Comparison of ENCODE assay signal across 11 cellular contexts in the genomic region with DNA sequence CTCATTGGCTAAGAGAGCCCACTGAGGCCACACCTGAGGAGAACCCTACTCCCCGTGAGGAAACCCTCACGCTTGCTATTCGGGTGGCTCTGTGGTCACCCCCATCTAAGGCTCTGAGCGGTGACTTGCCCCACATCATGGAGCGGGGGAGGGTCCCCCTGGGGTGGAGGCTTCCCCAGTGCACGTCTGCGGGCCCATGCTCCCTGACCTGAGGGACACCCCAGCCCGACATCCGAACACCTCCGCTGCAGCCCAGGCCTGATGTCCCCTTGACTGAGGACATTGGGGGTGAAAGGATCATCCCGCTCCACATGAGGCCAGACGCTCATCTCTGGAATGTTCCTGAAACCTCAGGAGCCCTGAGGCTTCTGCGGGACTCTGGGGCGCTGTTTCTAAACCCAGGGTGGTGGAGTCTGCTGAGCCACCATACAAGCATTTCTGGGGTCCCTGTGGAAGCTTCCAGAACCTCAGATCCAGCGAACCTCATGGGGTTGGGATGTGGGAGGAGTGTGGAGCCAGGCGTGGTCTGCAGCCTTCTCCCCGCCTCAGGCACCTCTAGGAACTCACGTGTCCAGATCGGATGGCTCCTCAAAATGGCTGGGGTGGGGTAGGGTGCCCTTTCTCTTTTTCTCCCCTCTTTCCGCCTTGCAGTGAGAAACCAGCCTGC. TPM values are rescaled to one million over a fixed set of nuclear protein-coding genes. Genes with fewer than 3 reads are reported as not detected.
DNase-seq lines count a peak whose midpoint lies in the region; ATAC-seq and TF ChIP-seq lines count a peak whose summit lies in the region.
"Had no signal": no experiment of that assay in that cellular context is flagged by ENCODE, and none has a peak within 500 bp of the region (broad histone marks: within the 10 kb centered on the region; RNA-seq: fewer than 3 reads in every experiment).

No MANE protein-coding gene starts in this region.

- H3K4me3 ChIP-seq in cardiac fibroblast (replicated peaks in 1 of 2; ENCODE audit: low read depth in 2 of 2, low read length in 2 of 2) (peak overlapping the region; percentile 44 to 57), muscle layer of duodenum (ENCODE audit: low read depth in 1 of 2, low read length in 2 of 2) (peak overlapping the region in 1 of 2 donors; percentile 33), tibial nerve (peak overlapping the region in 3 of 4 donors; percentile 27 to 51 (median 28))

- TF ChIP-seq EP300 in tibial nerve (IDR thresholded peaks at IDR 0.05): no peak

- H3K36me3 ChIP-seq in muscle layer of duodenum (ENCODE audit: control insufficient read depth in 1 of 2, insufficient read depth in 2 of 2, low read length in 2 of 2) (peaks cover 31 to 70% of the 10 kb centered on the region in 2 donors), tibial nerve (peaks cover 0 to 97% (median 0%) of the 10 kb centered on the region in 3 donors)

- peaks cover 0 to 13% of the 10 kb centered on the region in 2 donors for H3K36me3 Mint-ChIP-seq in activated naive CD4-positive, alpha-beta T cell treated with anti-CD3 and anti-CD28 coated beads, Interleukin-2, amount 50 U/mL, for 72 hours

- no peaks in the 10 kb centered on the region for H3K9me3 Mint-ChIP-seq in activated naive CD4-positive, alpha-beta T cell treated with anti-CD3 and anti-CD28 coated beads, Interleukin-2, amount 50 U/mL, for 72 hours

- ATAC-seq in activated naive CD4-positive, alpha-beta T cell treated with anti-CD3 and anti-CD28 coated beads, Interleukin-2, amount 50 U/mL, for 72 hours: no peak
- no peak for ATAC-seq in GM18517 (IDR thresholded peaks at IDR 0.05; ENCODE audit: unreplicated experiment)

- DNase-seq in activated naive CD4-positive, alpha-beta T cell treated with anti-CD3 and anti-CD28 coated beads, Interleukin-2, amount 50 U/mL, for 72 hours (ENCODE audit: low spot score in 2 of 2): no peak
- no peak for DNase-seq in activated naive CD4-positive, alpha-beta T cell treated with anti-CD3 and anti-CD28 coated beads, Interleukin-2, amount 50 U/mL, for 16 hours
- DNase-seq in cardiac fibroblast (ENCODE audit: low read depth in 2 of 2): no peak
- DNase-seq in tibial nerve (ENCODE audit: low spot score in 2 of 2): no peak
- no peak for DNase-seq in NCI-H774 (lab: John Stamatoyannopoulos, UW)
- DNase-seq in MV-4-11 (lab: John Stamatoyannopoulos, UW): no peak
- DNase-seq: midbrain had no signal

- H3K27me3 ChIP-seq in muscle layer of duodenum (ENCODE audit: low read depth, low read length) (no peaks in the 10 kb centered on the region), tibial nerve (no peaks in the 10 kb centered on the region)

- H3K9me3 ChIP-seq in muscle layer of duodenum (ENCODE audit: control insufficient read depth in 1 of 2, low read length in 2 of 2) (no peaks in the 10 kb centered on the region), tibial nerve (no peaks in the 10 kb centered on the region)

- WGBS in tibial nerve, 2 donors: 71 to 76% methylated on average over 17 of the region's 20 CpGs

- H3K4me1 ChIP-seq in muscle layer of duodenum (ENCODE audit: control insufficient read depth in 1 of 2, insufficient read depth in 2 of 2, low read length in 2 of 2) (no peaks in the 10 kb centered on the region), tibial nerve (peaks cover 0 to 47% (median 2%) of the 10 kb centered on the region in 4 donors)

- TF ChIP-seq POLR2A in tibial nerve (IDR thresholded peaks at IDR 0.05): no peak

- H3K27ac ChIP-seq in muscle layer of duodenum (ENCODE audit: low read length) (peak overlapping the region; percentile 39), tibial nerve (peak overlapping the region; percentile 58 to 90 (median 78))
- H3K27ac ChIP-seq: epithelial cell of prostate had no signal

- peak overlapping the region; percentile 77 to 93 for H3K27ac Mint-ChIP-seq in activated naive CD4-positive, alpha-beta T cell treated with anti-CD3 and anti-CD28 coated beads, Interleukin-2, amount 50 U/mL, for 72 hours
- H3K27ac Mint-ChIP-seq: B cell had no signal

- no peak for TF ChIP-seq CTCF in cardiac fibroblast (IDR thresholded peaks at IDR 0.05; ENCODE audit: low read depth, low read length)
- TF ChIP-seq CTCF in tibial nerve (IDR thresholded peaks at IDR 0.05): no peak

RNA-seq across cellular contexts. Expression of a gene that starts 19.9 kb away (rescaled TPM):
- total RNA-seq in activated naive CD4-positive, alpha-beta T cell treated with anti-CD3 and anti-CD28 coated beads, Interleukin-2, amount 50 U/mL, for 72 hours: 10 to 100 TPM in 1 of 2 donors, 1 to 10 TPM in 1; 9.7 to 15.0 TPM
- 10 to 100 TPM; 18.0 to 33.7 (median 29.7) TPM for total RNA-seq in tibial nerve

RNA-seq across cellular contexts. Expression of a gene that starts 32.1 kb away (rescaled TPM):
- total RNA-seq in activated naive CD4-positive, alpha-beta T cell treated with anti-CD3 and anti-CD28 coated beads, Interleukin-2, amount 50 U/mL, for 72 hours: 1 to 10 TPM; 3.5 to 6.4 TPM
- total RNA-seq in tibial nerve: 1 to 10 TPM in 2 of 4 donors, under 1 TPM in 2; 0.42 to 4.5 (median 2.4) TPM

RNA-seq across cellular contexts. Expression of a gene that starts 55.3 kb away (rescaled TPM):
- total RNA-seq in activated naive CD4-positive, alpha-beta T cell treated with anti-CD3 and anti-CD28 coated beads, Interleukin-2, amount 50 U/mL, for 72 hours: 10 to 100 TPM; 46.4 to 73.6 TPM
- total RNA-seq in tibial nerve: 10 to 100 TPM; 13.5 to 22.8 (median 14.0) TPM
